21 cellular contexts compared by ENCODE assay signal in genomic region chr10:73186266-73186665, GRCh38.
"Had no signal": no experiment of that assay in that cellular context is flagged by ENCODE, and none has a peak within 500 bp of the region (broad histone marks: within the 10 kb centered on the region; RNA-seq: fewer than 3 reads in every experiment).

No MANE protein-coding gene starts in this region.

- DNase-seq: colonic mucosa; effector CD8-positive, alpha-beta T cell; endodermal cell; hypothalamus; mesendoderm; naive thymus-derived CD8-positive, alpha-beta T cell; posterior cingulate gyrus; psoas muscle; right cardiac atrium; sigmoid colon; stimulated activated CD4-positive, alpha-beta T cell treated with anti-CD3 and anti-CD28 coated beads, Interleukin-2, amount 100 ng/mL, for 24 hours; stimulated activated CD4-positive, alpha-beta T cell treated with anti-CD3 and anti-CD28 coated beads, Interleukin-4, amount 100 ng/mL, for 24 hours; stimulated activated naive CD8-positive, alpha-beta T cell treated with anti-CD3 and anti-CD28 coated beads, Interleukin-15, Interleukin-2, amounts not matched to agents 100 U/mL and 50 U/mL, for 24 hours; substantia nigra; upper lobe of left lung had no signal

- H3K27ac Mint-ChIP-seq: dendritic cell treated with granulocyte-macrophage colony-stimulating factor and Interleukin-4, amounts not matched to agents 40 ng/mL and 50 ng/mL, for 4 days; endodermal cell; naive thymus-derived CD8-positive, alpha-beta T cell; stimulated activated effector memory CD8-positive, alpha-beta T cell treated with anti-CD3 and anti-CD28 coated beads, Interleukin-12 subunit alpha, Interleukin-12 subunit beta, amount 100 ng/mL, for 72 hours had no signal

- H3K9me3 Mint-ChIP-seq: central memory CD8-positive, alpha-beta T cell; dendritic cell treated with granulocyte-macrophage colony-stimulating factor and Interleukin-4, amounts not matched to agents 40 ng/mL and 50 ng/mL, for 4 days; endodermal cell; stimulated activated effector memory CD8-positive, alpha-beta T cell treated with anti-CD3 and anti-CD28 coated beads, Interleukin-12 subunit alpha, Interleukin-12 subunit beta, amount 100 ng/mL, for 72 hours had no signal

- H3K4me3 Mint-ChIP-seq: central memory CD8-positive, alpha-beta T cell; dendritic cell treated with granulocyte-macrophage colony-stimulating factor and Interleukin-4, amounts not matched to agents 40 ng/mL and 50 ng/mL, for 4 days; endodermal cell; naive thymus-derived CD8-positive, alpha-beta T cell; stimulated activated effector memory CD8-positive, alpha-beta T cell treated with anti-CD3 and anti-CD28 coated beads, Interleukin-12 subunit alpha, Interleukin-12 subunit beta, amount 100 ng/mL, for 72 hours had no signal

- H3K27me3 Mint-ChIP-seq: central memory CD8-positive, alpha-beta T cell; dendritic cell treated with granulocyte-macrophage colony-stimulating factor and Interleukin-4, amounts not matched to agents 40 ng/mL and 50 ng/mL, for 4 days; naive thymus-derived CD8-positive, alpha-beta T cell had no signal

- H3K4me1 Mint-ChIP-seq: central memory CD8-positive, alpha-beta T cell; endodermal cell; stimulated activated effector memory CD8-positive, alpha-beta T cell treated with anti-CD3 and anti-CD28 coated beads, Interleukin-12 subunit alpha, Interleukin-12 subunit beta, amount 100 ng/mL, for 72 hours had no signal

- FAIRE-seq: endothelial cell of umbilical vein, keratinocyte, urothelium cell line had no signal
